ENCODE assay signal across 23 cellular contexts in genomic region chr1:110320168-110320518, GRCh38.
"Had no signal": no experiment of that assay in that cellular context is flagged by ENCODE, and none has a peak within 500 bp of the region (broad histone marks: within the 10 kb centered on the region; RNA-seq: fewer than 3 reads in every experiment).

No MANE protein-coding gene starts in this region.

- H3K36me3 ChIP-seq: neural progenitor cell, ovary, sigmoid colon, thyroid gland, vagina had no signal

- H3K27ac Mint-ChIP-seq: effector memory CD8-positive, alpha-beta T cell; mesothelial cell of epicardium; naive thymus-derived CD4-positive, alpha-beta T cell; nephron; neural progenitor cell; stimulated activated naive B cell treated with anti-CD40 and anti-IgM and Interleukin-4, amounts not matched to agents 10 μg/mL and 1 μg/mL and 100 μg/mL, for 72 hours; stimulated activated naive CD8-positive, alpha-beta T cell treated with anti-CD3 and anti-CD28 coated beads, Interleukin-15, Interleukin-2, amounts not matched to agents 100 ng/mL and 50 ng/mL, for 24 hours had no signal

- ATAC-seq: effector memory CD8-positive, alpha-beta T cell; left lobe of liver; naive thymus-derived CD4-positive, alpha-beta T cell; psoas muscle; right cardiac atrium; stimulated activated naive B cell treated with anti-CD40 and anti-IgM and Interleukin-4, amounts not matched to agents 10 μg/mL and 1 μg/mL and 100 μg/mL, for 72 hours had no signal

- H3K4me3 ChIP-seq: coronary artery, neural progenitor cell, ovary, psoas muscle, sigmoid colon, thyroid gland, vagina had no signal

- H3K4me2 ChIP-seq: neural progenitor cell had no signal

- H3K27ac ChIP-seq: coronary artery, neural progenitor cell, ovary, psoas muscle, sigmoid colon, thyroid gland, vagina had no signal

- H3K4me3 Mint-ChIP-seq: effector memory CD8-positive, alpha-beta T cell; mesothelial cell of epicardium; naive thymus-derived CD4-positive, alpha-beta T cell; nephron; neural progenitor cell; stimulated activated naive B cell treated with anti-CD40 and anti-IgM and Interleukin-4, amounts not matched to agents 10 μg/mL and 1 μg/mL and 100 μg/mL, for 72 hours; stimulated activated naive CD8-positive, alpha-beta T cell treated with anti-CD3 and anti-CD28 coated beads, Interleukin-15, Interleukin-2, amounts not matched to agents 100 ng/mL and 50 ng/mL, for 24 hours had no signal

- H3K4me1 ChIP-seq: neural progenitor cell, psoas muscle, sigmoid colon, thyroid gland, vagina had no signal

- H3K36me3 Mint-ChIP-seq: mesothelial cell of epicardium, neural progenitor cell had no signal

- H2AFZ ChIP-seq: neural progenitor cell had no signal

- H3K9me3 Mint-ChIP-seq: effector memory CD8-positive, alpha-beta T cell; naive thymus-derived CD4-positive, alpha-beta T cell; neural progenitor cell had no signal

- H3K27me3 Mint-ChIP-seq: effector memory CD8-positive, alpha-beta T cell; stimulated activated naive B cell treated with anti-CD40 and anti-IgM and Interleukin-4, amounts not matched to agents 10 μg/mL and 1 μg/mL and 100 μg/mL, for 72 hours; stimulated activated naive CD8-positive, alpha-beta T cell treated with anti-CD3 and anti-CD28 coated beads, Interleukin-15, Interleukin-2, amounts not matched to agents 100 ng/mL and 50 ng/mL, for 24 hours had no signal

- DNase-seq: dermis blood vessel endothelial cell; effector memory CD8-positive, alpha-beta T cell; erythroblast; mesenchymal stem cell; naive thymus-derived CD4-positive, alpha-beta T cell; nucleus accumbens; ovary; posterior cingulate gyrus; psoas muscle; right cardiac atrium; sigmoid colon; stimulated activated CD4-positive, alpha-beta T cell treated with anti-CD3 and anti-CD28 coated beads, Interleukin-2, amount 100 ng/mL, for 24 hours; stimulated activated CD4-positive, alpha-beta T cell treated with anti-CD3 and anti-CD28 coated beads, Interleukin-4, amount 100 ng/mL, for 4 hours; stimulated activated naive B cell treated with anti-CD40 and anti-IgM and Interleukin-4, amounts not matched to agents 10 μg/mL and 1 μg/mL and 100 μg/mL, for 72 hours; thyroid gland; trophoblast cell had no signal

- H3K4me1 Mint-ChIP-seq: naive thymus-derived CD4-positive, alpha-beta T cell; nephron; neural progenitor cell; stimulated activated naive B cell treated with anti-CD40 and anti-IgM and Interleukin-4, amounts not matched to agents 10 μg/mL and 1 μg/mL and 100 μg/mL, for 72 hours had no signal

- H3K27me3 ChIP-seq: neural progenitor cell, ovary, sigmoid colon, thyroid gland, vagina had no signal

- H3K9ac ChIP-seq: neural progenitor cell had no signal

- H3K9me3 ChIP-seq: ovary, psoas muscle, sigmoid colon, thyroid gland, vagina had no signal
